ENCODE assay signal across 9 cellular contexts in the genomic region with DNA sequence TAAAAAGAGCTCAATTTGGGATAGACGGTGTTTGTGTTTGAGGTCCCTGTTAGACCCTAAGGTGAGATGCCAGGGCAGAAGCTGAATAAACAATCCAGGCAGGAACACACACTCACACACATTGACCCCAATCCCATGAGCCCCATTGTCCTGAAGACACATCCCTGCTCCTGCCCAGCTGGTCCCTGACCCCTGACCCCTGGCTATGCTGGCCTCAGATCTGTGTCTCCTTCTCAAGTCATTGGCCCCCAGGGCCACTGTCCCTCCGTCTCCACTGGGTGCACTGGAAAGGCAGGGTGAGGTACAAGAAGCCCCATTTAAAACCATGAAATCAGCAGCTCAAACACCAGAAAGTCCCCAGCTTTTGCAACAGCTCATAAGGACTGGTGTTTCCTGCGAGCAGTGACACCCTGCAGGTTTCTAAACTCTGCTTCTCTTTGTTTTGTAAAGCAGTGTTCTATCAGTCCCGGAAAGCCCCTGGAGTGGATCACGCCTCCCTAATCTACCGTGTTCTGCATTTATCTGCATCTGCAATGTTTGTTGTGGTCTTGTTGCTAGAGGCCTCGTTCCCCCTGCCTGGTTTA. TPM values are rescaled to one million over a fixed set of nuclear protein-coding genes. Genes with fewer than 3 reads are reported as not detected.
DNase-seq lines count a peak whose midpoint lies in the region; ATAC-seq, FAIRE-seq and TF ChIP-seq lines count a peak whose summit lies in the region.
"Had no signal": no experiment of that assay in that cellular context is flagged by ENCODE, and none has a peak within 500 bp of the region (broad histone marks: within the 10 kb centered on the region; RNA-seq: fewer than 3 reads in every experiment).

No MANE protein-coding gene starts in this region.

- TF ChIP-seq CTCF in left lung (IDR thresholded peaks at IDR 0.05) (no peak), kidney (IDR thresholded peaks at IDR 0.05; ENCODE audit: borderline replicate concordance, extremely low read depth, insufficient read depth) (no peak)

- intact Hi-C loops in left lung (cut with DNase I) (no loop called here), kidney (cut with DNase I) (no loop called here)

- DNase-seq in HuH-7 (ENCODE audit: low spot score) (peak; percentile 43), left lung (no peak), NCI-H2081 (lab: John Stamatoyannopoulos, UW) (no peak), kidney (no peak)
- DNase-seq in activated T-cell treated with anti-CD3 and anti-CD28 coated beads, Interleukin-2, amount 50 U/mL, for 48 hours = peak; percentile 54 to 59
- DNase-seq in stimulated activated naive CD8-positive, alpha-beta T cell treated with anti-CD3 and anti-CD28 coated beads, Interleukin-15, Interleukin-2, amounts not matched to agents 100 U/mL and 50 U/mL, for 24 hours = peak; percentile 38

- no peak for FAIRE-seq in kidney (lab: Jason Lieb, UNC)
- FAIRE-seq: islet of Langerhans had no signal

- H3K4me3 ChIP-seq in left lung = peak overlapping the region in 1 of 2 donors; percentile 4
- H3K4me3 ChIP-seq in kidney (ENCODE audit: low read length in 2 of 2) = no peak overlapping the region

- peaks cover 0 to 46% of the 10 kb centered on the region in 2 donors for H3K27me3 ChIP-seq in left lung

- H3K9me3 ChIP-seq in left lung = no peaks in the 10 kb centered on the region
- H3K9me3 ChIP-seq in kidney (ENCODE audit: control insufficient read depth in 1 of 2, low read length in 2 of 2) = no peaks in the 10 kb centered on the region

- peak; percentile 49 for ATAC-seq in GM19438 (IDR thresholded peaks at IDR 0.05; ENCODE audit: low read depth, unreplicated experiment)
- peak; percentile 41 for ATAC-seq in left lung
- ATAC-seq in stimulated activated naive CD8-positive, alpha-beta T cell treated with anti-CD3 and anti-CD28 coated beads, Interleukin-15, Interleukin-2, amounts not matched to agents 100 U/mL and 50 U/mL, for 24 hours = peak; percentile 77
- no peak for ATAC-seq in GM19035 (IDR thresholded peaks at IDR 0.05; ENCODE audit: unreplicated experiment)

- H3K36me3 ChIP-seq in left lung (no peaks in the 10 kb centered on the region), kidney (ENCODE audit: control insufficient read depth in 1 of 2, insufficient read depth in 2 of 2, low read length in 2 of 2) (no peaks in the 10 kb centered on the region)

- H3K9ac ChIP-seq in kidney (ENCODE audit: low read length in 2 of 2) = no peak overlapping the region

- H3K27ac ChIP-seq in left lung (peak overlapping the region in 1 of 2 donors; percentile 79), kidney (ENCODE audit: low read depth in 2 of 2, low read length in 2 of 2) (no peak overlapping the region)

- H3K4me1 ChIP-seq in left lung (peaks cover 0 to 39% of the 10 kb centered on the region in 2 donors), kidney (ENCODE audit: control insufficient read depth in 1 of 2, insufficient read depth in 1 of 2, low read depth in 1 of 2, low read length in 2 of 2) (no peaks in the 10 kb centered on the region)

RNA-seq across cellular contexts. Expression of gene ASGR2, which starts 18.0 kb away (rescaled TPM):
- total RNA-seq in left lung = 1 to 10 TPM; 1.0 to 2.7 TPM
- total RNA-seq in kidney = 1.2 TPM
- 1.4 TPM for polyA plus RNA-seq in kidney (ENCODE audit: insufficient read depth, low read depth, low replicate concordance)

RNA-seq across cellular contexts. Expression of gene ASGR1, which starts 46.6 kb away (rescaled TPM):
- total RNA-seq in left lung (1 to 10 TPM; 2.4 to 7.7 TPM), kidney (2.1 TPM)
- polyA plus RNA-seq in kidney (ENCODE audit: insufficient read depth, low read depth, low replicate concordance) = 1.4 TPM

RNA-seq across cellular contexts. Expression of gene CLEC10A, which starts 52.6 kb away (rescaled TPM):
- total RNA-seq in left lung = 1 to 10 TPM; 7.8 to 9.6 TPM
- 16.1 TPM for total RNA-seq in kidney
- 1.5 TPM for polyA plus RNA-seq in kidney (ENCODE audit: insufficient read depth, low read depth, low replicate concordance)

Comparison
In these comparisons a context has a peak if more than half of its experiments do, and no peak if none do; other contexts are left out.
1. DNase-seq: peak in HuH-7 (single experiment), activated T-cell treated with anti-CD3 and anti-CD28 coated beads, Interleukin-2, amount 50 U/mL, for 48 hours (2 of 2) and stimulated activated naive CD8-positive, alpha-beta T cell treated with anti-CD3 and anti-CD28 coated beads, Interleukin-15, Interleukin-2, amounts not matched to agents 100 U/mL and 50 U/mL, for 24 hours (single experiment); none in left lung (0 of 2), NCI-H2081 (0 of 2) and kidney (single experiment).